ENCODE assay signal across 9 cellular contexts in genomic region chr3:81716870-81717509, GRCh38. TPM values are rescaled to one million over a fixed set of nuclear protein-coding genes. Genes with fewer than 3 reads are reported as not detected.
DNase-seq lines count a peak whose midpoint lies in the region; ATAC-seq, FAIRE-seq and TF ChIP-seq lines count a peak whose summit lies in the region.
"Had no signal": no experiment of that assay in that cellular context is flagged by ENCODE, and none has a peak within 500 bp of the region (broad histone marks: within the 10 kb centered on the region; RNA-seq: fewer than 3 reads in every experiment).

No MANE protein-coding gene starts in this region.

- no peak overlapping the region for H3K18ac ChIP-seq in neuronal stem cell (ENCODE audit: low read length)

- H3K4me1 ChIP-seq in lower lobe of right lung (no peaks in the 10 kb centered on the region), neuronal stem cell (ENCODE audit: control insufficient read depth in 2 of 2, insufficient read depth in 1 of 2, low read depth in 1 of 2, low read length in 2 of 2) (no peaks in the 10 kb centered on the region)

- no peak overlapping the region for H2BK120ac ChIP-seq in neuronal stem cell (ENCODE audit: low read depth, low read length)

- H4K8ac ChIP-seq in neuronal stem cell (ENCODE audit: low read depth, low read length) = no peak overlapping the region

- DNase-seq in AG09309 (ENCODE audit: low read depth) = peak; percentile 49
- DNase-seq in NB4 (ENCODE audit: low read depth) = peak; percentile 8
- DNase-seq in bronchial epithelial cell (ENCODE audit: low read depth) = peak; percentile 65
- DNase-seq in lower lobe of right lung = no peak
- no peak for DNase-seq in activated T-cell treated with anti-CD3 and anti-CD28 coated beads, Interleukin-2, amount 50 U/mL, for 1 hour
- DNase-seq in RKO (ENCODE audit: low spot score) = no peak
- no peak for DNase-seq in inferior parietal cortex (ENCODE audit: extremely low spot score)
- no peak for DNase-seq in neuronal stem cell (ENCODE audit: low spot score)
- DNase-seq: CD8-positive, alpha-beta T cell had no signal

- no peak overlapping the region for H2AK5ac ChIP-seq in neuronal stem cell (ENCODE audit: low read depth, low read length)

- no peak overlapping the region for H2BK12ac ChIP-seq in neuronal stem cell (ENCODE audit: low read length)

- no peaks in the 10 kb centered on the region for H3K9me3 ChIP-seq in lower lobe of right lung
- H3K9me3 ChIP-seq in neuronal stem cell (replicated peaks in 1 of 2; ENCODE audit: control insufficient read depth in 2 of 2, insufficient read depth in 1 of 2, low read depth in 1 of 2, low read length in 2 of 2) = no peaks in the 10 kb centered on the region

- WGBS in neuronal stem cell (ENCODE audit: extremely low coverage in 2 of 2, insufficient read length in 2 of 2, insufficient replicate concordance in 1 of 2), 2 donors = no CpG with 5 or more reads among the region's 3 CpGs

- no peak overlapping the region for H3K4me2 ChIP-seq in neuronal stem cell (ENCODE audit: insufficient read depth, low read length, poor library complexity, severe bottlenecking)

- no peak overlapping the region for H3K14ac ChIP-seq in neuronal stem cell (ENCODE audit: low read length)

- intact Hi-C loops in lower lobe of right lung (cut with DNase I) = no loop called here

- H2BK15ac ChIP-seq in neuronal stem cell (ENCODE audit: low read length) = no peak overlapping the region

- H3K23ac ChIP-seq in neuronal stem cell (ENCODE audit: low read depth, low read length, poor library complexity) = no peak overlapping the region

- no peak overlapping the region for H3K4ac ChIP-seq in neuronal stem cell (ENCODE audit: low read length)

- H3K27me3 ChIP-seq in bronchial epithelial cell (ENCODE audit: control insufficient read depth, insufficient read depth, low read length) = no peaks in the 10 kb centered on the region
- no peaks in the 10 kb centered on the region for H3K27me3 ChIP-seq in lower lobe of right lung (ENCODE audit: low read depth)
- no peaks in the 10 kb centered on the region for H3K27me3 ChIP-seq in neuronal stem cell (ENCODE audit: control insufficient read depth in 3 of 3, insufficient read depth in 3 of 3, low read depth in 1 of 3, low read length in 3 of 3)

- no peak for TF ChIP-seq POLR2A in NB4 (IDR thresholded peaks at IDR 0.05; ENCODE audit: extremely low read depth, insufficient read length)

- H3K27ac ChIP-seq in lower lobe of right lung (no peak overlapping the region), neuronal stem cell (replicated peaks; ENCODE audit: low read length) (no peak overlapping the region)

- no peak overlapping the region for H2BK5ac ChIP-seq in neuronal stem cell (ENCODE audit: low read length)

- no peak overlapping the region for H4K91ac ChIP-seq in neuronal stem cell (ENCODE audit: low read depth, low read length, poor library complexity)

- TF ChIP-seq CTCF in AG09309 (IDR thresholded peaks at IDR 0.05; ENCODE audit: control insufficient read depth, insufficient read depth, low read depth, low read length, missing control alignments) (no peak), NB4 (IDR thresholded peaks at IDR 0.05; ENCODE audit: low read depth, low read length) (no peak), bronchial epithelial cell (IDR thresholded peaks at IDR 0.05; ENCODE audit: insufficient read depth, low read length, severe bottlenecking) (no peak), lower lobe of right lung (IDR thresholded peaks at IDR 0.05) (no peak)

- peak; percentile 77 to 79 for ATAC-seq in lower lobe of right lung
- ATAC-seq: CD8-positive, alpha-beta T cell had no signal

- no peaks in the 10 kb centered on the region for H3K36me3 ChIP-seq in bronchial epithelial cell (ENCODE audit: control insufficient read depth, insufficient read depth, low read length)
- no peaks in the 10 kb centered on the region for H3K36me3 ChIP-seq in lower lobe of right lung
- no peaks in the 10 kb centered on the region for H3K36me3 ChIP-seq in neuronal stem cell (replicated peaks in 1 of 2; ENCODE audit: control insufficient read depth in 2 of 2, insufficient read depth in 2 of 2, low read length in 2 of 2)

- no peak overlapping the region for H2AFZ ChIP-seq in neuronal stem cell (ENCODE audit: low read length)

- no peak overlapping the region for H3K9ac ChIP-seq in neuronal stem cell (ENCODE audit: low read depth, low read length, poor library complexity)

- FAIRE-seq in bronchial epithelial cell (lab: Jason Lieb, UNC) = no peak

- H3K4me3 ChIP-seq in AG09309 (ENCODE audit: control insufficient read depth, low read depth, low read length) (no peak overlapping the region), NB4 (ENCODE audit: low read depth, low read length) (no peak overlapping the region), bronchial epithelial cell (ENCODE audit: low read depth, low read length) (no peak overlapping the region), lower lobe of right lung (no peak overlapping the region), neuronal stem cell (ENCODE audit: low read length in 2 of 2) (no peak overlapping the region)

- no peaks in the 10 kb centered on the region for H3K79me1 ChIP-seq in neuronal stem cell (ENCODE audit: low read depth, low read length)

RNA-seq across cellular contexts. Expression of gene GBE1, which starts 44.5 kb away (rescaled TPM):
- total RNA-seq in bronchial epithelial cell (94.0 and 114 TPM in 2 replicates), lower lobe of right lung (23.0 TPM)
- polyA plus RNA-seq in neuronal stem cell (2013, experiment 1 of 2) = 2.7 TPM
- polyA plus RNA-seq in neuronal stem cell (2013, experiment 2 of 2) = 3.1 TPM

Comparison
In these comparisons a context has a peak if more than half of its experiments do, and no peak if none do; other contexts are left out.
1. DNase-seq: peak in AG09309 (single experiment), NB4 (single experiment) and bronchial epithelial cell (single experiment); none in lower lobe of right lung (single experiment), activated T-cell treated with anti-CD3 and anti-CD28 coated beads, Interleukin-2, amount 50 U/mL, for 1 hour (single experiment), RKO (single experiment), inferior parietal cortex (single experiment) and neuronal stem cell (single experiment).